27 cellular contexts compared by ENCODE assay signal in genomic region chr1:47661065-47661464, GRCh38.
DNase-seq lines count a peak whose midpoint lies in the region; ATAC-seq and TF ChIP-seq lines count a peak whose summit lies in the region.
"Had no signal": no experiment of that assay in that cellular context is flagged by ENCODE, and none has a peak within 500 bp of the region (broad histone marks: within the 10 kb centered on the region; RNA-seq: fewer than 3 reads in every experiment).

No MANE protein-coding gene starts in this region.

- TF ChIP-seq CTCF in upper lobe of right lung (IDR thresholded peaks at IDR 0.05), result no peak

- ATAC-seq in activated CD8-positive, alpha-beta memory T cell treated with anti-CD3 and anti-CD28 coated beads, Interleukin-2, amount 10 ng/mL, durations not matched to agents 7 days and 5 days, result no peak
- no peak for ATAC-seq in upper lobe of right lung
- no peak for ATAC-seq in HG03095 (IDR thresholded peaks at IDR 0.05; ENCODE audit: unreplicated experiment)
- ATAC-seq in HG02938 (IDR thresholded peaks at IDR 0.05; ENCODE audit: unreplicated experiment), result no peak
- ATAC-seq: HCT116; HepG2; mucosa of descending colon; natural killer cell treated with Interleukin-12 subunit alpha and Interleukin-12 subunit beta and Interleukin-15 and Interleukin-18, amount 100 ng/mL, for 72 hours; Panc1 had no signal

- H3K4me3 ChIP-seq in upper lobe of right lung, result no peak overlapping the region
- H3K4me3 ChIP-seq: lung, mucosa of descending colon had no signal

- CTCF ChIA-PET in activated CD8-positive, alpha-beta memory T cell treated with anti-CD3 and anti-CD28 coated beads, Interleukin-2, amount 10 ng/mL, durations not matched to agents 7 days and 5 days (lab: Charles Lee), result no interaction called here

- intact Hi-C loops in upper lobe of right lung (cut with DNase I), result no loop called here

- no peaks in the 10 kb centered on the region for H3K4me1 ChIP-seq in upper lobe of right lung

- no peaks in the 10 kb centered on the region for H3K9me3 ChIP-seq in upper lobe of right lung
- H3K9me3 ChIP-seq: mucosa of descending colon had no signal

- no peaks in the 10 kb centered on the region for H3K9me3 Mint-ChIP-seq in activated CD8-positive, alpha-beta memory T cell treated with anti-CD3 and anti-CD28 coated beads, Interleukin-2, amount 10 ng/mL, durations not matched to agents 7 days and 5 days (ENCODE audit: low read depth)
- H3K9me3 Mint-ChIP-seq: activated B cell treated with CpG ODN at 0.5 μM for 24 hours; natural killer cell treated with Interleukin-12 subunit alpha and Interleukin-12 subunit beta and Interleukin-15 and Interleukin-18, amount 100 ng/mL, for 72 hours had no signal

- H3K27me3 ChIP-seq in upper lobe of right lung, result no peaks in the 10 kb centered on the region

- H3K36me3 ChIP-seq in upper lobe of right lung, result no peaks in the 10 kb centered on the region

- no peaks in the 10 kb centered on the region for H3K36me3 Mint-ChIP-seq in activated CD8-positive, alpha-beta memory T cell treated with anti-CD3 and anti-CD28 coated beads, Interleukin-2, amount 10 ng/mL, durations not matched to agents 7 days and 5 days
- H3K36me3 Mint-ChIP-seq: activated naive CD8-positive, alpha-beta T cell; natural killer cell treated with Interleukin-12 subunit alpha and Interleukin-12 subunit beta and Interleukin-15 and Interleukin-18, amount 100 ng/mL, for 72 hours had no signal

- H3K27ac Mint-ChIP-seq in activated CD8-positive, alpha-beta memory T cell treated with anti-CD3 and anti-CD28 coated beads, Interleukin-2, amount 10 ng/mL, durations not matched to agents 7 days and 5 days, result no peak overlapping the region
- H3K27ac Mint-ChIP-seq: activated B cell treated with CpG ODN at 0.5 μM for 24 hours; activated naive CD8-positive, alpha-beta T cell; natural killer cell treated with Interleukin-12 subunit alpha and Interleukin-12 subunit beta and Interleukin-15 and Interleukin-18, amount 100 ng/mL, for 72 hours had no signal

- no peak overlapping the region for H3K27ac ChIP-seq in upper lobe of right lung

- H3K27me3 Mint-ChIP-seq in activated CD8-positive, alpha-beta memory T cell treated with anti-CD3 and anti-CD28 coated beads, Interleukin-2, amount 10 ng/mL, durations not matched to agents 7 days and 5 days, result peaks cover 18% of the 10 kb centered on the region

- H3K4me1 Mint-ChIP-seq in activated CD8-positive, alpha-beta memory T cell treated with anti-CD3 and anti-CD28 coated beads, Interleukin-2, amount 10 ng/mL, durations not matched to agents 7 days and 5 days, result peaks cover 20% of the 10 kb centered on the region
- H3K4me1 Mint-ChIP-seq: activated B cell treated with CpG ODN at 0.5 μM for 24 hours had no signal

- peak; percentile 12 for DNase-seq in activated CD8-positive, alpha-beta memory T cell treated with anti-CD3 and anti-CD28 coated beads, Interleukin-2, amount 50 U/mL, for 48 hours
- DNase-seq in activated CD8-positive, alpha-beta memory T cell treated with anti-CD3 and anti-CD28 coated beads, Interleukin-2, amount 10 ng/mL, durations not matched to agents 7 days and 5 days, result no peak
- DNase-seq in NCI-H2171 treated with DMSO at 0.1 percent for 48 hours (lab: John Stamatoyannopoulos, UW), result peak; percentile 92
- peak; percentile 70 for DNase-seq in left kidney (ENCODE audit: low read depth, low spot score)
- DNase-seq in upper lobe of right lung, result peak; percentile 18
- DNase-seq in NCI-H146 treated with DMSO at 0.1 percent for 48 hours (lab: John Stamatoyannopoulos, UW; ENCODE audit: unreplicated experiment), result no peak
- DNase-seq: ACHN; activated B cell treated with CpG ODN at 0.5 μM for 24 hours; activated CD4-positive, alpha-beta T cell treated with anti-CD3 and anti-CD28 coated beads, Interleukin-2, amount 50 U/mL, for 48 hours; aorta; COR-L47; effector memory CD4-positive, alpha-beta T cell; erythroblast; Kasumi-1; mucosa of descending colon; NCI-H2029; stimulated activated CD4-positive, alpha-beta T cell treated with anti-CD3 and anti-CD28 coated beads, Interleukin-12 subunit alpha, Interleukin-12 subunit beta, amount 100 ng/mL, for 4 hours; stimulated activated CD4-positive, alpha-beta T cell treated with anti-CD3 and anti-CD28 coated beads, Interleukin-4, amount 100 ng/mL, for 1 hour; substantia nigra had no signal

- H3K4me3 Mint-ChIP-seq in activated CD8-positive, alpha-beta memory T cell treated with anti-CD3 and anti-CD28 coated beads, Interleukin-2, amount 10 ng/mL, durations not matched to agents 7 days and 5 days, result no peak overlapping the region
- H3K4me3 Mint-ChIP-seq: activated B cell treated with CpG ODN at 0.5 μM for 24 hours; activated naive CD8-positive, alpha-beta T cell; natural killer cell treated with Interleukin-12 subunit alpha and Interleukin-12 subunit beta and Interleukin-15 and Interleukin-18, amount 100 ng/mL, for 72 hours had no signal

Comparison
In these comparisons a context has a peak if more than half of its experiments do, and no peak if none do; other contexts are left out.
1. DNase-seq: peak in activated CD8-positive, alpha-beta memory T cell treated with anti-CD3 and anti-CD28 coated beads, Interleukin-2, amount 50 U/mL, for 48 hours (single experiment), NCI-H2171 treated with DMSO at 0.1 percent for 48 hours (single experiment), left kidney (single experiment) and upper lobe of right lung (single experiment); none in activated CD8-positive, alpha-beta memory T cell treated with anti-CD3 and anti-CD28 coated beads, Interleukin-2, amount 10 ng/mL, durations not matched to agents 7 days and 5 days (single experiment) and NCI-H146 treated with DMSO at 0.1 percent for 48 hours (single experiment).